In the genomic region with DNA sequence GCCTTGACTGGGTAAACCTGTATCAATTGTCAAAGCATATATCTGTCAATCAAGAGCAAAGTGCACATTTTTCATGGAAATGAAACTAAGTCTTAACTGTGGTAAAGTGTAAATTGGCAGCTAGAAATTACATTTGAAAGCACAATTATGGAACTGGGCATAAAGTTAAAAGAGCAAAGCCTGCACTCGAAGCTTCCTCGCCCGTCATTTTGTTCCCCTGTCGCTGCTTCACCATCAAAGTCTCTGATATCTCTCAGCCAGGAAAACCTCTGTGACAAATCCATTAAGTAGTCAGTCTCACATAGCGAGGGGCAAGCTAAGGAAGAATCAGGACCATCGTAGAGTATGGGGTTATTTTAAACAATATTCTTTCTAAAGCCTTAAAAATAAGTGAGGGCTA, we compare ENCODE assay signal across 9 cellular contexts. TPM values are rescaled to one million over a fixed set of nuclear protein-coding genes. Genes with fewer than 3 reads are reported as not detected.
"Had no signal": no experiment of that assay in that cellular context is flagged by ENCODE, and none has a peak within 500 bp of the region (broad histone marks: within the 10 kb centered on the region; RNA-seq: fewer than 3 reads in every experiment).

No MANE protein-coding gene starts in this region.

- H3K27ac Mint-ChIP-seq: GM23338, H9, IgD-negative memory B cell had no signal

- H3K4me3 Mint-ChIP-seq: GM23338, H9, IgD-negative memory B cell had no signal

- H3K27ac ChIP-seq: HL-60 had no signal

- H3K4me3 ChIP-seq: GM23338 had no signal

- H3K4me1 Mint-ChIP-seq: IgD-negative memory B cell had no signal

- ATAC-seq: GM23338, HepG2 had no signal

- DNase-seq: H9, HCEC 1CT, KBM-7 had no signal

- H3K9me3 Mint-ChIP-seq: GM23338, H9, IgD-negative memory B cell had no signal

RNA-seq across cellular contexts. Expression of a gene that starts 27.9 kb away (rescaled TPM):
- total RNA-seq: H1, HT1080 had no signal
